1 cellular context compared by ENCODE assay signal in genomic region chr2:219034823-219035222, GRCh38.
TF ChIP-seq lines count a peak whose summit lies in the region.

No MANE protein-coding gene starts in this region.

TF ChIP-seq in K562, 482 proteins besides CTCF, POLR2A, EP300 and RAD21:
- TF ChIP-seq, protein P1, sequence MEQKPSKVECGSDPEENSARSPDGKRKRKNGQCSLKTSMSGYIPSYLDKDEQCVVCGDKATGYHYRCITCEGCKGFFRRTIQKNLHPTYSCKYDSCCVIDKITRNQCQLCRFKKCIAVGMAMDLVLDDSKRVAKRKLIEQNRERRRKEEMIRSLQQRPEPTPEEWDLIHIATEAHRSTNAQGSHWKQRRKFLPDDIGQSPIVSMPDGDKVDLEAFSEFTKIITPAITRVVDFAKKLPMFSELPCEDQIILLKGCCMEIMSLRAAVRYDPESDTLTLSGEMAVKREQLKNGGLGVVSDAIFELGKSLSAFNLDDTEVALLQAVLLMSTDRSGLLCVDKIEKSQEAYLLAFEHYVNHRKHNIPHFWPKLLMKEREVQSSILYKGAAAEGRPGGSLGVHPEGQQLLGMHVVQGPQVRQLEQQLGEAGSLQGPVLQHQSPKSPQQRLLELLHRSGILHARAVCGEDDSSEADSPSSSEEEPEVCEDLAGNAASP (IDR thresholded peaks at IDR 0.05), result no peak
- TF ChIP-seq PRPF4 (IDR thresholded peaks at IDR 0.05; ENCODE audit: insufficient read depth, low read depth, low read length, poor library complexity, severe bottlenecking), result no peak
- peak; percentile 31 for TF ChIP-seq HNRNPLL (IDR thresholded peaks at IDR 0.05; ENCODE audit: low read depth, low read length, poor library complexity, severe bottlenecking)
- TF ChIP-seq ZNF431 (CRISPR knock-in tag; IDR thresholded peaks at IDR 0.05), result no peak
- no peak for TF ChIP-seq ZNF239 (CRISPR knock-in tag; IDR thresholded peaks at IDR 0.05)
- no peak for TF ChIP-seq XRCC3 (IDR thresholded peaks at IDR 0.05)
